ENCODE assay signal across 9 cellular contexts in the genomic region with DNA sequence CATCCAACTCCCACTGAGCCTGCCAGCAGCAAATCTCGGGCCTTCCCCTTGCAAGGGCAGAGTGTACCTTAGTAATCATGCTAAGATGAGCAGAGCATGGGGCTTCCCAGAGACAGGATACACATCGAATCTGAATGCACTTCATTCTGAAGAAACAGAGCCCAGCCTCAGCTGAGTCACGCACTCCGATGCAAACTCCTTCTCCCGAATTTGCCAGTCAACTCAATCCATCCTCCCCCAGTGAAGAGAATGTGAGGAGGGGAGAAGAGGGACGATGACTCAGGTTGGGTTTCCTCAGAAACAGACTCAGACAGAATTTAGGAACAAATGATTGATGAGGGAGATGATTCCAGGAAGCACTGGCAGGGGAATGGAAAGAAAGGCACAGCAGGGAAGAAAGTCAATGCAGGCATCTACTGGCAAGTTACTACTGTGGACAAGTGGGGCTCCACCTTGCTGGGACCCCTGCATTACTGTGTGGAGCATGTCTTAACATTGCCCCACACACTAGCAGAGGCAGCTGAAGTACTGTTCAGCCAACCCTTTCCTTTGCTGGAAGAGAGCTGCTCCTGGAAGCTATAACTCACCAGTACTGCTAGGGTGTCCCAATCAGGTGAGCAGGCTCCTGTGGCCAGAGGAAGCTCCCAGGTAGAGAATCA.
DNase-seq lines count a peak whose midpoint lies in the region; ATAC-seq and FAIRE-seq lines count a peak whose summit lies in the region.
"Had no signal": no experiment of that assay in that cellular context is flagged by ENCODE, and none has a peak within 500 bp of the region (broad histone marks: within the 10 kb centered on the region; RNA-seq: fewer than 3 reads in every experiment).

No MANE protein-coding gene starts in this region.

- DNase-seq in activated naive CD4-positive, alpha-beta T cell treated with Interleukin-2 at 50 U/mL for 16 hours, result peak; percentile 3
- DNase-seq in activated naive CD4-positive, alpha-beta T cell treated with anti-CD3 and anti-CD28 coated beads, Interleukin-2, amount 50 U/mL, for 16 hours, result no peak
- peak; percentile 86 for DNase-seq in RCC 7860 (ENCODE audit: low spot score)
- peak; percentile 48 for DNase-seq in fibroblast of peridontal ligament (ENCODE audit: extremely low read depth)
- no peak for DNase-seq in KBM-7
- DNase-seq in NCI-H1092 treated with DMSO at 0.1 percent for 48 hours (lab: John Stamatoyannopoulos, UW), result no peak
- DNase-seq: NCI-H748 treated with DMSO at 0.1 percent for 48 hours had no signal

- H3K27me3 Mint-ChIP-seq in stimulated activated memory B cell treated with anti-CD40 and anti-IgM and Interleukin-4, amounts not matched to agents 10 μg/mL and 1 μg/mL and 100 μg/mL, for 72 hours, result peaks cover 25% of the 10 kb centered on the region

- no peaks in the 10 kb centered on the region for H3K36me3 Mint-ChIP-seq in stimulated activated memory B cell treated with anti-CD40 and anti-IgM and Interleukin-4, amounts not matched to agents 10 μg/mL and 1 μg/mL and 100 μg/mL, for 72 hours

- peak; percentile 61 for ATAC-seq in stimulated activated memory B cell treated with anti-CD40 and anti-IgM and Interleukin-4, amounts not matched to agents 10 μg/mL and 1 μg/mL and 100 μg/mL, for 72 hours
- ATAC-seq in HG03460 (IDR thresholded peaks at IDR 0.05; ENCODE audit: unreplicated experiment), result no peak

- FAIRE-seq in RCC 7860 (lab: Jason Lieb, UNC), result peak; percentile 75

- H3K9me3 Mint-ChIP-seq in stimulated activated memory B cell treated with anti-CD40 and anti-IgM and Interleukin-4, amounts not matched to agents 10 μg/mL and 1 μg/mL and 100 μg/mL, for 72 hours, result peaks cover 5% of the 10 kb centered on the region

- H3K4me1 Mint-ChIP-seq in stimulated activated memory B cell treated with anti-CD40 and anti-IgM and Interleukin-4, amounts not matched to agents 10 μg/mL and 1 μg/mL and 100 μg/mL, for 72 hours, result no peaks in the 10 kb centered on the region

- no peak overlapping the region for H3K27ac Mint-ChIP-seq in stimulated activated memory B cell treated with anti-CD40 and anti-IgM and Interleukin-4, amounts not matched to agents 10 μg/mL and 1 μg/mL and 100 μg/mL, for 72 hours

- no peak overlapping the region for H3K4me3 Mint-ChIP-seq in stimulated activated memory B cell treated with anti-CD40 and anti-IgM and Interleukin-4, amounts not matched to agents 10 μg/mL and 1 μg/mL and 100 μg/mL, for 72 hours

- in situ Hi-C loops in KBM-7 (cut with MboI; ENCODE audit: low pct_unique_long_range_greater_than_20kb, low sequenced_read_pairs), result no loop called here

Comparison
In these comparisons a context has a peak if more than half of its experiments do, and no peak if none do; other contexts are left out.
1. DNase-seq: peak in activated naive CD4-positive, alpha-beta T cell treated with Interleukin-2 at 50 U/mL for 16 hours (single experiment), RCC 7860 (single experiment) and fibroblast of peridontal ligament (single experiment); none in activated naive CD4-positive, alpha-beta T cell treated with anti-CD3 and anti-CD28 coated beads, Interleukin-2, amount 50 U/mL, for 16 hours (single experiment), KBM-7 (single experiment) and NCI-H1092 treated with DMSO at 0.1 percent for 48 hours (single experiment).